In genomic region chr16:89615596-89616090, GRCh38 we compare ENCODE assay signal across 1 cellular context.
TF ChIP-seq lines count a peak whose summit lies in the region.

No MANE protein-coding gene starts in this region.

TF ChIP-seq in IMR-90, 13 proteins besides CTCF, POLR2A, EP300 and RAD21:
- TF ChIP-seq SMC3 (IDR thresholded peaks at IDR 0.05; ENCODE audit: low read depth, low read length): peak; percentile 35
- TF ChIP-seq CEBPB (IDR thresholded peaks at IDR 0.05; ENCODE audit: low read depth, low read length): no peak
- TF ChIP-seq MXI1 (IDR thresholded peaks at IDR 0.05; ENCODE audit: borderline replicate concordance, low read depth, low read length): no peak
- no peak for TF ChIP-seq MAZ (IDR thresholded peaks at IDR 0.05; ENCODE audit: borderline replicate concordance, low read depth, low read length)
- no peak for TF ChIP-seq BHLHE40 (IDR thresholded peaks at IDR 0.05; ENCODE audit: low read depth, low read length)
- no peak for TF ChIP-seq ELK1 (IDR thresholded peaks at IDR 0.05; ENCODE audit: borderline replicate concordance, low read depth, low read length)
